29 cellular contexts compared by ENCODE assay signal in the genomic region with DNA sequence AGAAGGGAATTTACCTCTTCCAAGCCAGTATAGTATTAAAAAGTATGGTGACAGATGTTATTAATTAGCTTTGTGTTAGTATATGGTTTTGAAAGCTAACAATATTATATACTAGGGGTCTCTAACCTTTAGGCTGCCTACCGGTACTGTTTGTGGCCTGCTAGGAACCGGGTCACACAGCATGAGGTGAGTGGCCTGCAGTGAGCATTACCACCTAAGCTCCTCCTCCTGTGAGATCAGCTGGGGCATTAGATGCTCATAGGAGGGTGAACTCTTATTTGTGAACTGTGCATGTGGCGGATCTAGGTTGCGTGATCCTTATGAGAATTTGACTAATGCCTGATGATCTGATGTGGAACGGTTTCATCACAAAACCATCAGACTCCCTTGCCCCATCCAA.
"Had no signal": no experiment of that assay in that cellular context is flagged by ENCODE, and none has a peak within 500 bp of the region (broad histone marks: within the 10 kb centered on the region; RNA-seq: fewer than 3 reads in every experiment).

No MANE protein-coding gene starts in this region.

- H3K27me3 Mint-ChIP-seq: progenitor cell of endocrine pancreas; stimulated activated memory B cell treated with anti-CD40 and anti-IgM and Interleukin-4, amounts not matched to agents 10 μg/mL and 1 μg/mL and 100 μg/mL, for 72 hours; stimulated activated naive CD8-positive, alpha-beta T cell treated with anti-CD3 and anti-CD28 coated beads, Interleukin-15, amount 100 ng/mL, for 72 hours; type B pancreatic cell had no signal

- ATAC-seq: natural killer cell; psoas muscle; right cardiac atrium; right lobe of liver; stimulated activated memory B cell treated with anti-CD40 and anti-IgM and Interleukin-4, amounts not matched to agents 10 μg/mL and 1 μg/mL and 100 μg/mL, for 72 hours; stimulated activated naive CD8-positive, alpha-beta T cell treated with anti-CD3 and anti-CD28 coated beads, Interleukin-15, amount 100 ng/mL, for 72 hours; stimulated activated naive CD8-positive, alpha-beta T cell treated with anti-CD3 and anti-CD28 coated beads, Interleukin-15, Interleukin-2, amounts not matched to agents 100 U/mL and 50 U/mL, for 24 hours; upper lobe of right lung had no signal

- H3K79me2 ChIP-seq: parathyroid adenoma had no signal

- H3K9me3 Mint-ChIP-seq: natural killer cell; nephron; neural progenitor cell; stimulated activated memory B cell treated with anti-CD40 and anti-IgM and Interleukin-4, amounts not matched to agents 10 μg/mL and 1 μg/mL and 100 μg/mL, for 72 hours; type B pancreatic cell had no signal

- H3K36me3 Mint-ChIP-seq: natural killer cell; neural progenitor cell; stimulated activated memory B cell treated with anti-CD40 and anti-IgM and Interleukin-4, amounts not matched to agents 10 μg/mL and 1 μg/mL and 100 μg/mL, for 72 hours; type B pancreatic cell had no signal

- H3K27ac ChIP-seq: neural progenitor cell, ovary, parathyroid adenoma, psoas muscle, right lobe of liver, sigmoid colon, suprapubic skin, testis, tibial artery, transverse colon, upper lobe of right lung, uterus had no signal

- DNase-seq: natural killer cell; occipital lobe; ovary; posterior cingulate gyrus; right cardiac atrium; right lobe of liver; sigmoid colon; small intestine; stimulated activated CD4-positive, alpha-beta T cell treated with anti-CD3 and anti-CD28 coated beads, Interleukin-1b, Interleukin-23, amount 100 ng/mL, for 48 hours; stimulated activated CD4-positive, alpha-beta T cell treated with anti-CD3 and anti-CD28 coated beads, Interleukin-4, amount 100 ng/mL, for 1 hour; stimulated activated CD4-positive, alpha-beta T cell treated with anti-CD3 and anti-CD28 coated beads, Interleukin-4, amount 100 ng/mL, for 4 hours; stimulated activated CD8-positive, alpha-beta memory T cell treated with anti-CD3 and anti-CD28 coated beads, Interleukin-4, amount 100 ng/mL, for 48 hours; stimulated activated naive CD4-positive, alpha-beta T cell; stimulated activated naive CD8-positive, alpha-beta T cell treated with anti-CD3 and anti-CD28 coated beads, Interleukin-15, amount 100 ng/mL, for 72 hours; stimulated activated naive CD8-positive, alpha-beta T cell treated with anti-CD3 and anti-CD28 coated beads, Interleukin-15, Interleukin-2, amounts not matched to agents 100 U/mL and 50 U/mL, for 24 hours; substantia nigra; testis; tibial artery; transverse colon; upper lobe of right lung; uterus had no signal

- H2AFZ ChIP-seq: neural progenitor cell, parathyroid adenoma had no signal

- H3K27ac Mint-ChIP-seq: natural killer cell; nephron; neural progenitor cell; progenitor cell of endocrine pancreas; stimulated activated memory B cell treated with anti-CD40 and anti-IgM and Interleukin-4, amounts not matched to agents 10 μg/mL and 1 μg/mL and 100 μg/mL, for 72 hours; stimulated activated naive CD8-positive, alpha-beta T cell treated with anti-CD3 and anti-CD28 coated beads, Interleukin-15, amount 100 ng/mL, for 72 hours; type B pancreatic cell had no signal

- H3K36me3 ChIP-seq: neural progenitor cell, ovary, right lobe of liver, sigmoid colon, suprapubic skin, tibial artery, transverse colon, upper lobe of right lung, uterus had no signal

- H3K4me1 Mint-ChIP-seq: natural killer cell; stimulated activated memory B cell treated with anti-CD40 and anti-IgM and Interleukin-4, amounts not matched to agents 10 μg/mL and 1 μg/mL and 100 μg/mL, for 72 hours; stimulated activated naive CD8-positive, alpha-beta T cell treated with anti-CD3 and anti-CD28 coated beads, Interleukin-15, amount 100 ng/mL, for 72 hours had no signal

- H3K4me3 Mint-ChIP-seq: natural killer cell; nephron; neural progenitor cell; stimulated activated memory B cell treated with anti-CD40 and anti-IgM and Interleukin-4, amounts not matched to agents 10 μg/mL and 1 μg/mL and 100 μg/mL, for 72 hours; stimulated activated naive CD8-positive, alpha-beta T cell treated with anti-CD3 and anti-CD28 coated beads, Interleukin-15, amount 100 ng/mL, for 72 hours; type B pancreatic cell had no signal

- H3K9ac ChIP-seq: neural progenitor cell, parathyroid adenoma had no signal

- H3K4me3 ChIP-seq: neural progenitor cell, ovary, psoas muscle, right lobe of liver, sigmoid colon, suprapubic skin, testis, tibial artery, transverse colon, upper lobe of right lung, uterus had no signal

- H3K4me1 ChIP-seq: neural progenitor cell, parathyroid adenoma, psoas muscle, right lobe of liver, sigmoid colon, suprapubic skin, testis, tibial artery, transverse colon, upper lobe of right lung, uterus had no signal

- H3K9me3 ChIP-seq: ovary, psoas muscle, right lobe of liver, sigmoid colon, suprapubic skin, testis, tibial artery, transverse colon, upper lobe of right lung, uterus had no signal

- H3K4me2 ChIP-seq: neural progenitor cell had no signal

- H3K27me3 ChIP-seq: neural progenitor cell, ovary, right lobe of liver, sigmoid colon, suprapubic skin, testis, tibial artery, transverse colon, upper lobe of right lung, uterus had no signal
